ENCODE assay signal across 1 cellular context in the genomic region with DNA sequence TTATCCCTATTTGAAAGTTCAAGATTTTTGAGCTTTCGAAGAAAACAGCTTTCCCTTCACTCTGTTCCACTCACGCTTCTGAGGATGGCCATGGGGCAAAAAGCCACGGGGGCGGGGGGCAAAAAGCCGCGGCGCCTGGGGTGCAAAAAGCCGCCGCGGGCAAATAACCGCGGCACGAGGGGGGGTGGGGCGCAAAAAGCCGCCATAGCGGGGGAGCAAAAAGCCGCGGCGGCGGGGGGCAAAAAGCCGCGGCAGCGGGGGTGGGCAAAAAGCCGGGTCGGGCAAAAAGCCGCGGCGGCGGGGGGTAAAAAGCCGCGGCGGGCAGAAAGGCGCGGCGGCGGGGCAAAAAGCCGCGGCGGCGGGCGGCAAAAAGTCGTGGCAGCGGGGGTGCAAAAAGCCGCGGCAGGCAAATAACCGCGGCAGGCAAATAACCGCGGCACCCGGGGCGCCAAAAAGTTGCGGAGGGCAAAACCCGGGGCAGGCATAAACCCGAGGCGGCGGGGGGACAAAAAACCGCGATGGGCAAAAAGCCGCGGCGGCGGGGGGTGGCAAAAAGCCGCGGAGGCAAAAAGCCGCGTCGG.
TF ChIP-seq lines count a peak whose summit lies in the region.

No MANE protein-coding gene starts in this region.

TF ChIP-seq in HCT116, 20 proteins besides CTCF, POLR2A, EP300 and RAD21:
- peak; percentile 27 for TF ChIP-seq TCF7L2 (IDR thresholded peaks at IDR 0.05; ENCODE audit: borderline replicate concordance, extremely low read depth, insufficient read depth, insufficient read length)
